In the genomic region with DNA sequence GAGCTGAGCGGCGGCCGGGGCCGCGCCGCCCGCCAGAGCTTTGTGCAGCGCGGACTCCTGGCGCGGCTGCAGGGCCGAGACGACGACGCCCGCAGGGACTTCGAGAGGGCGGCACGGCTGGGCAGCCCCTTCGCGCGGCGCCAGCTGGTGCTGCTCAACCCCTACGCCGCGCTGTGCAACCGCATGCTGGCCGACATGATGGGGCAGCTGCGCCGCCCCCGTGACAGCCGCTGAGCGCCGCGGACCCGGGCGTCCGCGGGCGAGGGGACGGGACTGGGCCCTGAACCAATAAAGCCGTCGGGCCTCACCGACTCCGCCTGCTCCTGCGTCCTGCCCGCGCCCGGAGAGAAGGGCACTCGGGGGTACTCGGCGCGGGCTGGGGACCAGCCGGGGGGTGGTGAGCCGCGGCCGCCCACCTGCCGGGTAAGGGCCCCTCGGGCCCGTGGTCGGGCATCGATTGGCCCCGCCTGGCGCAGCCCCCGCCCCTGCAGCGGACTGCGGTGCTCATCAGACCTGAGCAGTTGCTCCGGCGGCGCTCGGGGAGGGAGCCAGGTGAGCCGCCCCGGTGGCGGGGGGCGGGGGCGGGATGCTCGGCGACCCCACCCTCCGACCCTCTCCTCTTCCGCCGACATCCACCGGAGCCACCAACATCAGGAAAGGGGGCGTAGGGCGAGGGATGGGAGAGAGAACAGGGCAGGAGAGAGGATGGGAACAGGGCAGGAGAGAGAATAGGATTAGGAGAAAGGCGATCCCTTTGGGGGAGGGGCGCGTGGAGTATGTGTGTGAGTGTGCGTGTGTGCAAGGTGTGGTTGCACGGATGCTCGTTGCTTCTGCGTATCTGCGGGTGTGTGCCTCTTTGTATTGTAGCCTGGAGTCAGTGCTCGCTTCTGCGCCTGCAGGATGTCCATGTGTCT, we compare ENCODE assay signal across 1 cellular context.
A peak's percentile ranks its signal among the peaks of the same experiment; 100 is the strongest.
TF ChIP-seq lines count a peak whose summit lies in the region.

A gene (plus strand): TSS at position 510 of the 914 bp plus-strand sequence. CDS start 610 bp downstream, outside the sequence.

TF ChIP-seq in HepG2, 621 proteins besides CTCF, POLR2A, EP300 and RAD21 (continued from another document and continues in another):
- TF ChIP-seq, protein P1, sequence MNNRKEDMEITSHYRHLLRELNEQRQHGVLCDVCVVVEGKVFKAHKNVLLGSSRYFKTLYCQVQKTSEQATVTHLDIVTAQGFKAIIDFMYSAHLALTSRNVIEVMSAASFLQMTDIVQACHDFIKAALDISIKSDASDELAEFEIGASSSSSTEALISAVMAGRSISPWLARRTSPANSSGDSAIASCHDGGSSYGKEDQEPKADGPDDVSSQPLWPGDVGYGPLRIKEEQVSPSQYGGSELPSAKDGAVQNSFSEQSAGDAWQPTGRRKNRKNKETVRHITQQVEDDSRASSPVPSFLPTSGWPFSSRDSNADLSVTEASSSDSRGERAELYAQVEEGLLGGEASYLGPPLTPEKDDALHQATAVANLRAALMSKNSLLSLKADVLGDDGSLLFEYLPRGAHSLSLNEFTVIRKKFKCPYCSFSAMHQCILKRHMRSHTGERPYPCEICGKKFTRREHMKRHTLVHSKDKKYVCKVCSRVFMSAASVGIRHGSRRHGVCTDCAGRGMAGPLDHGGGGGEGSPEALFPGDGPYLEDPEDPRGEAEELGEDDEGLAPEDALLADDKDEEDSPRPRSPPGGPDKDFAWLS (CRISPR knock-in tag; IDR thresholded peaks at IDR 0.05; ENCODE audit: borderline replicate concordance) = no peak
- no peak for TF ChIP-seq SETDB1 (CRISPR knock-in tag; IDR thresholded peaks at IDR 0.05; ENCODE audit: borderline replicate concordance)
- no peak for TF ChIP-seq HMG20A (CRISPR knock-in tag; IDR thresholded peaks at IDR 0.05; ENCODE audit: borderline replicate concordance)
- TF ChIP-seq KDM1A (CRISPR knock-in tag; IDR thresholded peaks at IDR 0.05) = no peak
- peak; percentile 78; the same call in 1 of the 2 replicates for TF ChIP-seq ZNF543 (CRISPR knock-in tag; IDR thresholded peaks at IDR 0.05)
- TF ChIP-seq NFRKB (IDR thresholded peaks at IDR 0.05) = no peak
- no peak for TF ChIP-seq NFYC (CRISPR knock-in tag; IDR thresholded peaks at IDR 0.05)
- no peak for TF ChIP-seq ZSCAN29 (CRISPR knock-in tag; conservative IDR thresholded peaks at IDR 0.05)
- no peak for TF ChIP-seq CREB1 (IDR thresholded peaks at IDR 0.05)
- TF ChIP-seq CREB1 (CRISPR knock-in tag; IDR thresholded peaks at IDR 0.05) = no peak
- TF ChIP-seq SRF (IDR thresholded peaks at IDR 0.05; ENCODE audit: low read depth, low read length) = peak; percentile 92
- TF ChIP-seq GATAD2A (CRISPR knock-in tag; IDR thresholded peaks at IDR 0.05) = no peak
- no peak for TF ChIP-seq ZNF264 (CRISPR knock-in tag; IDR thresholded peaks at IDR 0.05)
- TF ChIP-seq ZNF816 (CRISPR knock-in tag; IDR thresholded peaks at IDR 0.05; ENCODE audit: borderline replicate concordance) = peak; percentile 64; the same call in 1 of the 2 replicates
- peak; percentile 31; the same call in 1 of the 2 replicates for TF ChIP-seq MTA1 (CRISPR knock-in tag; IDR thresholded peaks at IDR 0.05; ENCODE audit: borderline replicate concordance)
- TF ChIP-seq NKX3-1 (CRISPR knock-in tag; IDR thresholded peaks at IDR 0.05) = 0 out of 2 replicates have a peak, but pooled peaks have one; percentile 5
- no peak for TF ChIP-seq ZNF33B (CRISPR knock-in tag; IDR thresholded peaks at IDR 0.05)
- TF ChIP-seq HOXA3 (CRISPR knock-in tag; IDR thresholded peaks at IDR 0.05) = peak; percentile 51
- no peak for TF ChIP-seq HIVEP1 (CRISPR knock-in tag; IDR thresholded peaks at IDR 0.05)
- TF ChIP-seq SIX4 (CRISPR knock-in tag; IDR thresholded peaks at IDR 0.05) = no peak
- no peak for TF ChIP-seq ZFAT (CRISPR knock-in tag; conservative IDR thresholded peaks at IDR 0.05)
- TF ChIP-seq, protein P2, sequence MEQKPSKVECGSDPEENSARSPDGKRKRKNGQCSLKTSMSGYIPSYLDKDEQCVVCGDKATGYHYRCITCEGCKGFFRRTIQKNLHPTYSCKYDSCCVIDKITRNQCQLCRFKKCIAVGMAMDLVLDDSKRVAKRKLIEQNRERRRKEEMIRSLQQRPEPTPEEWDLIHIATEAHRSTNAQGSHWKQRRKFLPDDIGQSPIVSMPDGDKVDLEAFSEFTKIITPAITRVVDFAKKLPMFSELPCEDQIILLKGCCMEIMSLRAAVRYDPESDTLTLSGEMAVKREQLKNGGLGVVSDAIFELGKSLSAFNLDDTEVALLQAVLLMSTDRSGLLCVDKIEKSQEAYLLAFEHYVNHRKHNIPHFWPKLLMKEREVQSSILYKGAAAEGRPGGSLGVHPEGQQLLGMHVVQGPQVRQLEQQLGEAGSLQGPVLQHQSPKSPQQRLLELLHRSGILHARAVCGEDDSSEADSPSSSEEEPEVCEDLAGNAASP (CRISPR knock-in tag; IDR thresholded peaks at IDR 0.05; ENCODE audit: borderline replicate concordance) = no peak
- no peak for TF ChIP-seq ZNF674 (CRISPR knock-in tag; IDR thresholded peaks at IDR 0.05; ENCODE audit: low read depth)
- TF ChIP-seq ZNF790 (CRISPR knock-in tag; IDR thresholded peaks at IDR 0.05; ENCODE audit: borderline replicate concordance) = peak; percentile 94; the same call in 1 of the 2 replicates
- TF ChIP-seq NCOA5 (CRISPR knock-in tag; IDR thresholded peaks at IDR 0.05) = no peak
- TF ChIP-seq ZNF121 (CRISPR knock-in tag; IDR thresholded peaks at IDR 0.05) = no peak
- TF ChIP-seq MAFF (IDR thresholded peaks at IDR 0.05; ENCODE audit: low read depth, low read length) = no peak
- TF ChIP-seq, protein P3, sequence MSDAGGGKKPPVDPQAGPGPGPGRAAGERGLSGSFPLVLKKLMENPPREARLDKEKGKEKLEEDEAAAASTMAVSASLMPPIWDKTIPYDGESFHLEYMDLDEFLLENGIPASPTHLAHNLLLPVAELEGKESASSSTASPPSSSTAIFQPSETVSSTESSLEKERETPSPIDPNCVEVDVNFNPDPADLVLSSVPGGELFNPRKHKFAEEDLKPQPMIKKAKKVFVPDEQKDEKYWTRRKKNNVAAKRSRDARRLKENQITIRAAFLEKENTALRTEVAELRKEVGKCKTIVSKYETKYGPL (CRISPR knock-in tag; IDR thresholded peaks at IDR 0.05) = no peak
- TF ChIP-seq ZMYM2 (CRISPR knock-in tag; IDR thresholded peaks at IDR 0.05) = no peak
- TF ChIP-seq, protein P4, sequence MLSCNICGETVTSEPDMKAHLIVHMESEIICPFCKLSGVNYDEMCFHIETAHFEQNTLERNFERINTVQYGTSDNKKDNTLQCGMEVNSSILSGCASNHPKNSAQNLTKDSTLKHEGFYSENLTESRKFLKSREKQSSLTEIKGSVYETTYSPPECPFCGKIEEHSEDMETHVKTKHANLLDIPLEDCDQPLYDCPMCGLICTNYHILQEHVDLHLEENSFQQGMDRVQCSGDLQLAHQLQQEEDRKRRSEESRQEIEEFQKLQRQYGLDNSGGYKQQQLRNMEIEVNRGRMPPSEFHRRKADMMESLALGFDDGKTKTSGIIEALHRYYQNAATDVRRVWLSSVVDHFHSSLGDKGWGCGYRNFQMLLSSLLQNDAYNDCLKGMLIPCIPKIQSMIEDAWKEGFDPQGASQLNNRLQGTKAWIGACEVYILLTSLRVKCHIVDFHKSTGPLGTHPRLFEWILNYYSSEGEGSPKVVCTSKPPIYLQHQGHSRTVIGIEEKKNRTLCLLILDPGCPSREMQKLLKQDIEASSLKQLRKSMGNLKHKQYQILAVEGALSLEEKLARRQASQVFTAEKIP (CRISPR knock-in tag; IDR thresholded peaks at IDR 0.05; ENCODE audit: borderline replicate concordance) = no peak
- TF ChIP-seq ZSCAN22 (CRISPR knock-in tag; IDR thresholded peaks at IDR 0.05) = no peak
- TF ChIP-seq ASH2L (IDR thresholded peaks at IDR 0.05; ENCODE audit: insufficient read length, low read depth, low read length) = peak; percentile 94
- 0 out of 2 replicates have a peak, but pooled peaks have one; percentile 58 for TF ChIP-seq ATF7-NPFF (CRISPR knock-in tag; IDR thresholded peaks at IDR 0.05; ENCODE audit: low read depth)
- TF ChIP-seq DNMT1 (CRISPR knock-in tag; IDR thresholded peaks at IDR 0.05) = 0 out of 2 replicates have a peak, but pooled peaks have one; percentile 22
- TF ChIP-seq MED8 (CRISPR knock-in tag; IDR thresholded peaks at IDR 0.05; ENCODE audit: insufficient replicate concordance) = no peak
- TF ChIP-seq ZNF501 (CRISPR knock-in tag; IDR thresholded peaks at IDR 0.05) = peak; percentile 77; the same call in 1 of the 2 replicates
- no peak for TF ChIP-seq ETV5 (CRISPR knock-in tag; IDR thresholded peaks at IDR 0.05; ENCODE audit: borderline replicate concordance)
- TF ChIP-seq ZNF678 (CRISPR knock-in tag; IDR thresholded peaks at IDR 0.05) = no peak
- no peak for TF ChIP-seq RORA (CRISPR knock-in tag; IDR thresholded peaks at IDR 0.05)
- TF ChIP-seq, protein P5, sequence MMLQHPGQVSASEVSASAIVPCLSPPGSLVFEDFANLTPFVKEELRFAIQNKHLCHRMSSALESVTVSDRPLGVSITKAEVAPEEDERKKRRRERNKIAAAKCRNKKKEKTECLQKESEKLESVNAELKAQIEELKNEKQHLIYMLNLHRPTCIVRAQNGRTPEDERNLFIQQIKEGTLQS (CRISPR knock-in tag; IDR thresholded peaks at IDR 0.05) = no peak
- TF ChIP-seq, protein P6, sequence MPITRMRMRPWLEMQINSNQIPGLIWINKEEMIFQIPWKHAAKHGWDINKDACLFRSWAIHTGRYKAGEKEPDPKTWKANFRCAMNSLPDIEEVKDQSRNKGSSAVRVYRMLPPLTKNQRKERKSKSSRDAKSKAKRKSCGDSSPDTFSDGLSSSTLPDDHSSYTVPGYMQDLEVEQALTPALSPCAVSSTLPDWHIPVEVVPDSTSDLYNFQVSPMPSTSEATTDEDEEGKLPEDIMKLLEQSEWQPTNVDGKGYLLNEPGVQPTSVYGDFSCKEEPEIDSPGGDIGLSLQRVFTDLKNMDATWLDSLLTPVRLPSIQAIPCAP (CRISPR knock-in tag; IDR thresholded peaks at IDR 0.05; ENCODE audit: low read depth) = no peak
- TF ChIP-seq ZNF317 (CRISPR knock-in tag; IDR thresholded peaks at IDR 0.05) = peak; percentile 56; the same call in 1 of the 2 replicates
- TF ChIP-seq, protein P7, sequence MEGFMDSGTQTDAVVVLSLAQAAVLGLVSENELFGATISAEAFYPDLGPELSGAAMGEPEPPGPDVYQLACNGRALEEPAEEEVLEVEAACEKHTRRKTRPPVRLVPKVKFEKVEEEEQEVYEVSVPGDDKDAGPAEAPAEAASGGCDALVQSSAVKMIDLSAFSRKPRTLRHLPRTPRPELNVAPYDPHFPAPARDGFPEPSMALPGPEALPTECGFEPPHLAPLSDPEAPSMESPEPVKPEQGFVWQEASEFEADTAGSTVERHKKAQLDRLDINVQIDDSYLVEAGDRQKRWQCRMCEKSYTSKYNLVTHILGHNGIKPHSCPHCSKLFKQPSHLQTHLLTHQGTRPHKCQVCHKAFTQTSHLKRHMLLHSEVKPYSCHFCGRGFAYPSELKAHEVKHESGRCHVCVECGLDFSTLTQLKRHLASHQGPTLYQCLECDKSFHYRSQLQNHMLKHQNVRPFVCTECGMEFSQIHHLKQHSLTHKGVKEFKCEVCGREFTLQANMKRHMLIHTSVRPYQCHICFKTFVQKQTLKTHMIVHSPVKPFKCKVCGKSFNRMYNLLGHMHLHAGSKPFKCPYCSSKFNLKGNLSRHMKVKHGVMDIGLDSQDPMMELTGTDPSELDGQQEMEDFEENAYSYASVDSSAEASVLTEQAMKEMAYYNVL (CRISPR knock-in tag; IDR thresholded peaks at IDR 0.05; ENCODE audit: borderline replicate concordance) = no peak; the same call in 1 of the 2 replicates
- TF ChIP-seq, protein P8, sequence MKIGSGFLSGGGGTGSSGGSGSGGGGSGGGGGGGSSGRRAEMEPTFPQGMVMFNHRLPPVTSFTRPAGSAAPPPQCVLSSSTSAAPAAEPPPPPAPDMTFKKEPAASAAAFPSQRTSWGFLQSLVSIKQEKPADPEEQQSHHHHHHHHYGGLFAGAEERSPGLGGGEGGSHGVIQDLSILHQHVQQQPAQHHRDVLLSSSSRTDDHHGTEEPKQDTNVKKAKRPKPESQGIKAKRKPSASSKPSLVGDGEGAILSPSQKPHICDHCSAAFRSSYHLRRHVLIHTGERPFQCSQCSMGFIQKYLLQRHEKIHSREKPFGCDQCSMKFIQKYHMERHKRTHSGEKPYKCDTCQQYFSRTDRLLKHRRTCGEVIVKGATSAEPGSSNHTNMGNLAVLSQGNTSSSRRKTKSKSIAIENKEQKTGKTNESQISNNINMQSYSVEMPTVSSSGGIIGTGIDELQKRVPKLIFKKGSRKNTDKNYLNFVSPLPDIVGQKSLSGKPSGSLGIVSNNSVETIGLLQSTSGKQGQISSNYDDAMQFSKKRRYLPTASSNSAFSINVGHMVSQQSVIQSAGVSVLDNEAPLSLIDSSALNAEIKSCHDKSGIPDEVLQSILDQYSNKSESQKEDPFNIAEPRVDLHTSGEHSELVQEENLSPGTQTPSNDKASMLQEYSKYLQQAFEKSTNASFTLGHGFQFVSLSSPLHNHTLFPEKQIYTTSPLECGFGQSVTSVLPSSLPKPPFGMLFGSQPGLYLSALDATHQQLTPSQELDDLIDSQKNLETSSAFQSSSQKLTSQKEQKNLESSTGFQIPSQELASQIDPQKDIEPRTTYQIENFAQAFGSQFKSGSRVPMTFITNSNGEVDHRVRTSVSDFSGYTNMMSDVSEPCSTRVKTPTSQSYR (CRISPR knock-in tag; IDR thresholded peaks at IDR 0.05; ENCODE audit: borderline replicate concordance) = peak; percentile 65
- no peak for TF ChIP-seq ZNF713 (CRISPR knock-in tag; IDR thresholded peaks at IDR 0.05)
- TF ChIP-seq ZNF546 (CRISPR knock-in tag; conservative IDR thresholded peaks at IDR 0.05) = 0 out of 2 replicates have a peak, but pooled peaks have one; percentile 64
- TF ChIP-seq IKZF4 (CRISPR knock-in tag; IDR thresholded peaks at IDR 0.05; ENCODE audit: borderline replicate concordance, low read depth, not compliant biosample characterization) = peak; percentile 31
- no peak for TF ChIP-seq ZNF180 (CRISPR knock-in tag; IDR thresholded peaks at IDR 0.05; ENCODE audit: borderline replicate concordance, low read depth)
- no peak for TF ChIP-seq KLF9 (CRISPR knock-in tag; IDR thresholded peaks at IDR 0.05; ENCODE audit: low read depth)
- TF ChIP-seq, protein P9, sequence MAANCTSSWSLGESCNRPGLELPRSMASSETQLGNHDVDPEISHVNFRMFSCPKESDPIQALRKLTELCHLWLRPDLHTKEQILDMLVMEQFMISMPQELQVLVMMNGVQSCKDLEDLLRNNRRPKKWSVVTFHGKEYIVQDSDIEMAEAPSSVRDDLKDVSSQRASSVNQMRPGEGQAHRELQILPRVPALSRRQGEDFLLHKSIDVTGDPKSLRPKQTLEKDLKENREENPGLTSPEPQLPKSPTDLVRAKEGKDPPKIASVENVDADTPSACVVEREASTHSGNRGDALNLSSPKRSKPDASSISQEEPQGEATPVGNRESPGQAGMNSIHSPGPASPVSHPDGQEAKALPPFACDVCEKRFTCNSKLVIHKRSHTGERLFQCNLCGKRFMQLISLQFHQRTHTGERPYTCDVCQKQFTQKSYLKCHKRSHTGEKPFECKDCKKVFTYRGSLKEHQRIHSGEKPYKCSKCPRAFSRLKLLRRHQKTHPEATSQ (CRISPR knock-in tag; IDR thresholded peaks at IDR 0.05; ENCODE audit: borderline replicate concordance) = no peak; the same call in 1 of the 2 replicates
- no peak for TF ChIP-seq MLLT10 (CRISPR knock-in tag; IDR thresholded peaks at IDR 0.05)
- TF ChIP-seq, protein P10, sequence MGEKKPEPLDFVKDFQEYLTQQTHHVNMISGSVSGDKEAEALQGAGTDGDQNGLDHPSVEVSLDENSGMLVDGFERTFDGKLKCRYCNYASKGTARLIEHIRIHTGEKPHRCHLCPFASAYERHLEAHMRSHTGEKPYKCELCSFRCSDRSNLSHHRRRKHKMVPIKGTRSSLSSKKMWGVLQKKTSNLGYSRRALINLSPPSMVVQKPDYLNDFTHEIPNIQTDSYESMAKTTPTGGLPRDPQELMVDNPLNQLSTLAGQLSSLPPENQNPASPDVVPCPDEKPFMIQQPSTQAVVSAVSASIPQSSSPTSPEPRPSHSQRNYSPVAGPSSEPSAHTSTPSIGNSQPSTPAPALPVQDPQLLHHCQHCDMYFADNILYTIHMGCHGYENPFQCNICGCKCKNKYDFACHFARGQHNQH (CRISPR knock-in tag; IDR thresholded peaks at IDR 0.05) = peak; percentile 26; the same call in 1 of the 2 replicates
- no peak for TF ChIP-seq ZMYM3 (CRISPR knock-in tag; IDR thresholded peaks at IDR 0.05)
